In the genomic region with DNA sequence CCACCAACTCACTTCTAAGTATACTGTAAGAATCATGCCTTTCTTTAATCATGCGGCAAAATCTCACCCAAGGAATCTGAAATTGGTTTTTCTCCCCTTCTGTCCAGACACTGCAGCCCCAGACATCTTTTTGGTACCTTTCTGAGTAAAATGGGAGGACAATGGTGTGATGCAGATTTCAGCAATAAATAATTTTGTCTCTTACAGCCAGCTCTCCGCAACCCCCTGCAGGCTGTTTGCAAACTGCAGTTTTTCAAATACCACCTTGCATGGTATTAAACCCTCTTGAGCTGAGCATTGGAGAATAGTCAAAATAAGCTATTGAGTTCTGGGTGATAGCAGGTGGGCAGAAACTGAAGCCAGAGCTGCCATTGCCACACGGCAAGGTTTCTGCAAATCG, we compare ENCODE assay signal across 9 cellular contexts. TPM values are rescaled to one million over a fixed set of nuclear protein-coding genes. Genes with fewer than 3 reads are reported as not detected.
A peak's percentile ranks its signal among the peaks of the same experiment; 100 is the strongest.
DNase-seq lines count a peak whose midpoint lies in the region; ATAC-seq and TF ChIP-seq lines count a peak whose summit lies in the region.
"Had no signal": no experiment of that assay in that cellular context is flagged by ENCODE, and none has a peak within 500 bp of the region (broad histone marks: within the 10 kb centered on the region; RNA-seq: fewer than 3 reads in every experiment).

No MANE protein-coding gene starts in this region.

- H3K36me3 ChIP-seq in kidney epithelial cell (ENCODE audit: control insufficient read depth, insufficient read depth, low read length), result no peaks in the 10 kb centered on the region

- no peaks in the 10 kb centered on the region for H3K36me3 Mint-ChIP-seq in stimulated activated naive B cell treated with anti-CD40 and anti-IgM and Interleukin-4, amounts not matched to agents 10 μg/mL and 1 μg/mL and 100 μg/mL, for 72 hours
- no peaks in the 10 kb centered on the region for H3K36me3 Mint-ChIP-seq in stimulated activated effector memory CD8-positive, alpha-beta T cell treated with anti-CD3 and anti-CD28 coated beads, Interleukin-12 subunit alpha, Interleukin-12 subunit beta, amount 100 ng/mL, for 72 hours
- H3K36me3 Mint-ChIP-seq: activated naive CD4-positive, alpha-beta T cell treated with anti-CD3 and anti-CD28 coated beads, Interleukin-2, amount 50 U/mL, for 24 hours had no signal

- H3K27me3 ChIP-seq in HL-60 (ENCODE audit: insufficient read depth, poor library complexity, severe bottlenecking) (no peaks in the 10 kb centered on the region), kidney epithelial cell (ENCODE audit: control insufficient read depth, insufficient read depth, low read length) (no peaks in the 10 kb centered on the region)

- H3K27ac ChIP-seq in HL-60 (replicated peaks), result no peak overlapping the region

- H3K4me1 Mint-ChIP-seq in stimulated activated naive B cell treated with anti-CD40 and anti-IgM and Interleukin-4, amounts not matched to agents 10 μg/mL and 1 μg/mL and 100 μg/mL, for 72 hours, result no peaks in the 10 kb centered on the region
- H3K4me1 Mint-ChIP-seq in stimulated activated effector memory CD8-positive, alpha-beta T cell treated with anti-CD3 and anti-CD28 coated beads, Interleukin-12 subunit alpha, Interleukin-12 subunit beta, amount 100 ng/mL, for 72 hours, result no peaks in the 10 kb centered on the region
- H3K4me1 Mint-ChIP-seq: activated naive CD4-positive, alpha-beta T cell treated with anti-CD3 and anti-CD28 coated beads, Interleukin-2, amount 50 U/mL, for 24 hours had no signal

- no peaks in the 10 kb centered on the region for H3K27me3 Mint-ChIP-seq in stimulated activated naive B cell treated with anti-CD40 and anti-IgM and Interleukin-4, amounts not matched to agents 10 μg/mL and 1 μg/mL and 100 μg/mL, for 72 hours
- H3K27me3 Mint-ChIP-seq: activated naive CD4-positive, alpha-beta T cell treated with anti-CD3 and anti-CD28 coated beads, Interleukin-2, amount 50 U/mL, for 24 hours had no signal

- H3K27ac Mint-ChIP-seq in stimulated activated naive B cell treated with anti-CD40 and anti-IgM and Interleukin-4, amounts not matched to agents 10 μg/mL and 1 μg/mL and 100 μg/mL, for 72 hours, result no peak overlapping the region
- H3K27ac Mint-ChIP-seq in stimulated activated effector memory CD8-positive, alpha-beta T cell treated with anti-CD3 and anti-CD28 coated beads, Interleukin-12 subunit alpha, Interleukin-12 subunit beta, amount 100 ng/mL, for 72 hours, result no peak overlapping the region
- H3K27ac Mint-ChIP-seq: activated naive CD4-positive, alpha-beta T cell treated with anti-CD3 and anti-CD28 coated beads, Interleukin-2, amount 50 U/mL, for 24 hours had no signal

- peak; percentile 54 for DNase-seq in AG08395 (ENCODE audit: low spot score)
- peak in 1 of 2 experiments; percentile 3 for DNase-seq in HL-60 (ENCODE audit: low read depth in 1 of 2, low spot score in 1 of 2)
- no peak for DNase-seq in kidney epithelial cell (ENCODE audit: low read depth)
- DNase-seq in stimulated activated naive B cell treated with anti-CD40 and anti-IgM and Interleukin-4, amounts not matched to agents 10 μg/mL and 1 μg/mL and 100 μg/mL, for 72 hours, result no peak
- DNase-seq in activated T-cell treated with anti-CD3 and anti-CD28 coated beads, Interleukin-2, amount 50 U/mL, for 1 hour, result no peak
- DNase-seq in HuH-7.5 (ENCODE audit: low spot score), result no peak
- DNase-seq in stimulated activated effector memory CD8-positive, alpha-beta T cell treated with anti-CD3 and anti-CD28 coated beads, Interleukin-12 subunit alpha, Interleukin-12 subunit beta, amount 100 ng/mL, for 72 hours (ENCODE audit: low spot score in 2 of 2), result no peak

- no peak for ATAC-seq in stimulated activated naive B cell treated with anti-CD40 and anti-IgM and Interleukin-4, amounts not matched to agents 10 μg/mL and 1 μg/mL and 100 μg/mL, for 72 hours (replicated peaks)
- no peak for ATAC-seq in stimulated activated effector memory CD8-positive, alpha-beta T cell treated with anti-CD3 and anti-CD28 coated beads, Interleukin-12 subunit alpha, Interleukin-12 subunit beta, amount 100 ng/mL, for 72 hours

- H3K9me3 Mint-ChIP-seq in stimulated activated naive B cell treated with anti-CD40 and anti-IgM and Interleukin-4, amounts not matched to agents 10 μg/mL and 1 μg/mL and 100 μg/mL, for 72 hours, result peaks cover 8 to 10% of the 10 kb centered on the region in 2 donors
- peaks cover 14% of the 10 kb centered on the region for H3K9me3 Mint-ChIP-seq in stimulated activated effector memory CD8-positive, alpha-beta T cell treated with anti-CD3 and anti-CD28 coated beads, Interleukin-12 subunit alpha, Interleukin-12 subunit beta, amount 100 ng/mL, for 72 hours

- H3K4me3 ChIP-seq in HL-60 (replicated peaks; ENCODE audit: insufficient read depth, low read length) (no peak overlapping the region), WI38 (ENCODE audit: low read depth, low read length) (no peak overlapping the region), kidney epithelial cell (ENCODE audit: low read depth, low read length) (no peak overlapping the region)

- TF ChIP-seq CTCF in HL-60 (IDR thresholded peaks at IDR 0.05; ENCODE audit: insufficient read depth, low read length), result peak; percentile 34
- TF ChIP-seq CTCF in WI38 (IDR thresholded peaks at IDR 0.05; ENCODE audit: low read depth, low read length), result peak; percentile 77
- TF ChIP-seq CTCF in kidney epithelial cell (IDR thresholded peaks at IDR 0.05; ENCODE audit: insufficient read depth, low read length, poor library complexity, severe bottlenecking), result peak; percentile 73

- H3K4me3 Mint-ChIP-seq in stimulated activated naive B cell treated with anti-CD40 and anti-IgM and Interleukin-4, amounts not matched to agents 10 μg/mL and 1 μg/mL and 100 μg/mL, for 72 hours, result no peak overlapping the region
- no peak overlapping the region for H3K4me3 Mint-ChIP-seq in stimulated activated effector memory CD8-positive, alpha-beta T cell treated with anti-CD3 and anti-CD28 coated beads, Interleukin-12 subunit alpha, Interleukin-12 subunit beta, amount 100 ng/mL, for 72 hours
- H3K4me3 Mint-ChIP-seq: activated naive CD4-positive, alpha-beta T cell treated with anti-CD3 and anti-CD28 coated beads, Interleukin-2, amount 50 U/mL, for 24 hours had no signal

RNA-seq across cellular contexts. Expression of a gene that starts 32.2 kb away (rescaled TPM):
- total RNA-seq in kidney epithelial cell, result 5.9 and 13.8 TPM in 2 replicates
